2 cellular contexts compared by ENCODE assay signal in genomic region chr3:155110996-155111901, GRCh38.
TF ChIP-seq lines count a peak whose summit lies in the region.

No MANE protein-coding gene starts in this region.

TF ChIP-seq in SK-N-SH, 30 proteins besides CTCF, POLR2A, EP300 and RAD21 (continued from another document):
- TF ChIP-seq RFX5 (IDR thresholded peaks at IDR 0.05; ENCODE audit: low read length) (no peak), FOXM1 (IDR thresholded peaks at IDR 0.05; ENCODE audit: low read depth) (no peak), CHD2 (IDR thresholded peaks at IDR 0.05; ENCODE audit: low read length, partially characterized antibody) (no peak)

TF ChIP-seq in SK-N-SH treated with all-trans-retinoic acid at 6 μM for 48 hours, 23 proteins besides CTCF, POLR2A, EP300 and RAD21 (continued from another document):
- TF ChIP-seq POU6F1 (CRISPR knock-in tag; IDR thresholded peaks at IDR 0.05; ENCODE audit: borderline replicate concordance, low read depth), result no peak
- no peak for TF ChIP-seq ISL1 (CRISPR knock-in tag; IDR thresholded peaks at IDR 0.05)
- no peak for TF ChIP-seq RARB (CRISPR knock-in tag; IDR thresholded peaks at IDR 0.05)
- TF ChIP-seq CSDC2 (CRISPR knock-in tag; IDR thresholded peaks at IDR 0.05), result no peak
- TF ChIP-seq ZNF70 (CRISPR knock-in tag; IDR thresholded peaks at IDR 0.05), result no peak
